Comparison of ENCODE assay signal across 26 cellular contexts in genomic region chr17:68766640-68767039, GRCh38.
"Had no signal": no experiment of that assay in that cellular context is flagged by ENCODE, and none has a peak within 500 bp of the region (broad histone marks: within the 10 kb centered on the region; RNA-seq: fewer than 3 reads in every experiment).

No MANE protein-coding gene starts in this region.

- FAIRE-seq: colon, endometrium, frontal cortex, islet of Langerhans, keratinocyte had no signal

- H3K4me1 ChIP-seq: foreskin keratinocyte, gastroesophageal sphincter, heart right ventricle, left lung, lower lobe of right lung had no signal

- H3K36me3 ChIP-seq: gastroesophageal sphincter, heart right ventricle, left lung, lower lobe of right lung had no signal

- H3K27me3 ChIP-seq: dorsolateral prefrontal cortex, gastroesophageal sphincter, heart right ventricle, left lung had no signal

- H3K4me3 ChIP-seq: coronary artery, dorsolateral prefrontal cortex, gastroesophageal sphincter, heart right ventricle, left lung, lower lobe of right lung, mucosa of descending colon had no signal

- ATAC-seq: esophagus mucosa, foreskin keratinocyte, gastroesophageal sphincter, heart right ventricle, left cardiac atrium, left lung, left ventricle myocardium superior, lower lobe of right lung, mucosa of descending colon had no signal

- DNase-seq: dermis blood vessel endothelial cell; dorsolateral prefrontal cortex; effector CD4-positive, alpha-beta T cell; effector memory CD4-positive, alpha-beta T cell; erythroblast; foreskin keratinocyte; glutamatergic neuron; head of caudate nucleus; heart right ventricle; hippocampal formation; left cardiac atrium; left lung; left ventricle myocardium superior; lower lobe of right lung; mesenchymal stem cell; mucosa of descending colon; naive B cell had no signal

- H3K9me3 ChIP-seq: gastroesophageal sphincter, heart right ventricle, left lung, lower lobe of right lung, mucosa of descending colon had no signal

- H3K27ac ChIP-seq: coronary artery, dorsolateral prefrontal cortex, epithelial cell of prostate, foreskin keratinocyte, gastroesophageal sphincter, heart right ventricle, left lung, lower lobe of right lung had no signal
